Comparison of ENCODE assay signal across 1 cellular context in the genomic region with DNA sequence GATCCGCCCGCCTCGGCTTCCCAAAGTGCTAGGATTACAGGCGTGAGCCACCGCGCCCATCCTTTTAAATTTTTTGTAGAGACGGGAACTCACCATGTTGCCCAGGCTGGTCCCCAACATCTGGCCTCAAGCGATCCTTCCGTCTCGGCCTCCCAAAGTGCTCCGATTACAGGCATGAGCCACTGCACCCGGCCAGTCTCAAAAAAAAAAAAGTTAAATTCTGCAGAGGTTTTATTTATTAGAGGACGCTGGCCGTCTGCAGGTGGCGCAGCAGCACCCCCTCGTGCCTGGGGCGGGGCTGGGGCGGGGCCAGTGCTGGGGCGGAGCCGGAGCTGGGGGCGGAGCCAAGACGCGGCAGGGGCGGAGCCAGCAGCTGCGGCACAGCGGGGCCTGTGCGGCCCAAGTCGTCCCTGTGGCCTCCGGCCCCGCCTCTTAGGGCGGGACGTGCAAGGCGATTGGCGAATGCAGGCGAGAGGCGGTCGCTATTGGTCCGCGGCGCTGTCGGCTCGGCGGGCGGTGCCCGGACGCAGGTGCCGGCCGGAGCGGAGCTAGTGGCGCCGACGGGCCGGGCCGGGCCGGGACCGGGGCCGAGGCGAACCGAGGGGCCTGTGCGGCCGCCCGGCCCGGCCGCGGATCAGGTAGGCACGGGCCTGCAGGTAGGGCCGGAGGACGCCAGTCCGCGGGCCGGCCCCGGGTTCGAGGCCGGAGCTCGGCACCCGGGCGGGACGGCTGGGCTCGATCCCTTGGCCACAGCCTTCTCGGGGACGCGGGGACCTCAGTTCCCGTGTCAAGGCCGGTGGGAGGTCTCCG.
TF ChIP-seq lines count a peak whose summit lies in the region.

A gene with protein sequence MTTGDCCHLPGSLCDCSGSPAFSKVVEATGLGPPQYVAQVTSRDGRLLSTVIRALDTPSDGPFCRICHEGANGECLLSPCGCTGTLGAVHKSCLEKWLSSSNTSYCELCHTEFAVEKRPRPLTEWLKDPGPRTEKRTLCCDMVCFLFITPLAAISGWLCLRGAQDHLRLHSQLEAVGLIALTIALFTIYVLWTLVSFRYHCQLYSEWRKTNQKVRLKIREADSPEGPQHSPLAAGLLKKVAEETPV (plus strand): TSS at position 523 of the 810 bp plus-strand sequence. CDS start 8,536 bp downstream, outside the sequence.

TF ChIP-seq in K562, 482 proteins besides CTCF, POLR2A, EP300 and RAD21 (continued from another document and continues in another):
- TF ChIP-seq, protein P1, sequence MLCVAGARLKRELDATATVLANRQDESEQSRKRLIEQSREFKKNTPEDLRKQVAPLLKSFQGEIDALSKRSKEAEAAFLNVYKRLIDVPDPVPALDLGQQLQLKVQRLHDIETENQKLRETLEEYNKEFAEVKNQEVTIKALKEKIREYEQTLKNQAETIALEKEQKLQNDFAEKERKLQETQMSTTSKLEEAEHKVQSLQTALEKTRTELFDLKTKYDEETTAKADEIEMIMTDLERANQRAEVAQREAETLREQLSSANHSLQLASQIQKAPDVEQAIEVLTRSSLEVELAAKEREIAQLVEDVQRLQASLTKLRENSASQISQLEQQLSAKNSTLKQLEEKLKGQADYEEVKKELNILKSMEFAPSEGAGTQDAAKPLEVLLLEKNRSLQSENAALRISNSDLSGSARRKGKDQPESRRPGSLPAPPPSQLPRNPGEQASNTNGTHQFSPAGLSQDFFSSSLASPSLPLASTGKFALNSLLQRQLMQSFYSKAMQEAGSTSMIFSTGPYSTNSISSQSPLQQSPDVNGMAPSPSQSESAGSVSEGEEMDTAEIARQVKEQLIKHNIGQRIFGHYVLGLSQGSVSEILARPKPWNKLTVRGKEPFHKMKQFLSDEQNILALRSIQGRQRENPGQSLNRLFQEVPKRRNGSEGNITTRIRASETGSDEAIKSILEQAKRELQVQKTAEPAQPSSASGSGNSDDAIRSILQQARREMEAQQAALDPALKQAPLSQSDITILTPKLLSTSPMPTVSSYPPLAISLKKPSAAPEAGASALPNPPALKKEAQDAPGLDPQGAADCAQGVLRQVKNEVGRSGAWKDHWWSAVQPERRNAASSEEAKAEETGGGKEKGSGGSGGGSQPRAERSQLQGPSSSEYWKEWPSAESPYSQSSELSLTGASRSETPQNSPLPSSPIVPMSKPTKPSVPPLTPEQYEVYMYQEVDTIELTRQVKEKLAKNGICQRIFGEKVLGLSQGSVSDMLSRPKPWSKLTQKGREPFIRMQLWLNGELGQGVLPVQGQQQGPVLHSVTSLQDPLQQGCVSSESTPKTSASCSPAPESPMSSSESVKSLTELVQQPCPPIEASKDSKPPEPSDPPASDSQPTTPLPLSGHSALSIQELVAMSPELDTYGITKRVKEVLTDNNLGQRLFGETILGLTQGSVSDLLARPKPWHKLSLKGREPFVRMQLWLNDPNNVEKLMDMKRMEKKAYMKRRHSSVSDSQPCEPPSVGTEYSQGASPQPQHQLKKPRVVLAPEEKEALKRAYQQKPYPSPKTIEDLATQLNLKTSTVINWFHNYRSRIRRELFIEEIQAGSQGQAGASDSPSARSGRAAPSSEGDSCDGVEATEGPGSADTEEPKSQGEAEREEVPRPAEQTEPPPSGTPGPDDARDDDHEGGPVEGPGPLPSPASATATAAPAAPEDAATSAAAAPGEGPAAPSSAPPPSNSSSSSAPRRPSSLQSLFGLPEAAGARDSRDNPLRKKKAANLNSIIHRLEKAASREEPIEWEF (CRISPR knock-in tag; IDR thresholded peaks at IDR 0.05) = no peak
- no peak for TF ChIP-seq HMG20A (CRISPR knock-in tag; conservative IDR thresholded peaks at IDR 0.05)
- TF ChIP-seq FOS (IDR thresholded peaks at IDR 0.05; ENCODE audit: extremely low read depth, insufficient read length) = peak; percentile 97
- no peak for TF ChIP-seq KAT8 (IDR thresholded peaks at IDR 0.05; ENCODE audit: low read depth)
- TF ChIP-seq GTF2F1 (IDR thresholded peaks at IDR 0.05; ENCODE audit: low read depth, low read length) = no peak
- no peak for TF ChIP-seq CBX8 (IDR thresholded peaks at IDR 0.05; ENCODE audit: borderline replicate concordance, extremely low read depth, low read depth, low read length, poor library complexity, severe bottlenecking)
- TF ChIP-seq, protein P2, sequence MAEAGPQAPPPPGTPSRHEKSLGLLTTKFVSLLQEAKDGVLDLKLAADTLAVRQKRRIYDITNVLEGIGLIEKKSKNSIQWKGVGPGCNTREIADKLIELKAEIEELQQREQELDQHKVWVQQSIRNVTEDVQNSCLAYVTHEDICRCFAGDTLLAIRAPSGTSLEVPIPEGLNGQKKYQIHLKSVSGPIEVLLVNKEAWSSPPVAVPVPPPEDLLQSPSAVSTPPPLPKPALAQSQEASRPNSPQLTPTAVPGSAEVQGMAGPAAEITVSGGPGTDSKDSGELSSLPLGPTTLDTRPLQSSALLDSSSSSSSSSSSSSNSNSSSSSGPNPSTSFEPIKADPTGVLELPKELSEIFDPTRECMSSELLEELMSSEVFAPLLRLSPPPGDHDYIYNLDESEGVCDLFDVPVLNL (CRISPR knock-in tag; IDR thresholded peaks at IDR 0.05; ENCODE audit: low read depth) = no peak
- TF ChIP-seq MEF2A (IDR thresholded peaks at IDR 0.05; ENCODE audit: control insufficient read depth, low read depth, low read length) = no peak
- TF ChIP-seq HLTF (IDR thresholded peaks at IDR 0.05) = no peak
- TF ChIP-seq, protein P3, sequence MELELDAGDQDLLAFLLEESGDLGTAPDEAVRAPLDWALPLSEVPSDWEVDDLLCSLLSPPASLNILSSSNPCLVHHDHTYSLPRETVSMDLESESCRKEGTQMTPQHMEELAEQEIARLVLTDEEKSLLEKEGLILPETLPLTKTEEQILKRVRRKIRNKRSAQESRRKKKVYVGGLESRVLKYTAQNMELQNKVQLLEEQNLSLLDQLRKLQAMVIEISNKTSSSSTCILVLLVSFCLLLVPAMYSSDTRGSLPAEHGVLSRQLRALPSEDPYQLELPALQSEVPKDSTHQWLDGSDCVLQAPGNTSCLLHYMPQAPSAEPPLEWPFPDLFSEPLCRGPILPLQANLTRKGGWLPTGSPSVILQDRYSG (tag; conservative IDR thresholded peaks at IDR 0.05; ENCODE audit: low read depth) = no peak
- TF ChIP-seq FUS (optimal IDR thresholded peaks at IDR 0.05; ENCODE audit: low read depth, low read length) = no peak
- no peak for TF ChIP-seq CBX5 (IDR thresholded peaks at IDR 0.05; ENCODE audit: borderline replicate concordance, low read depth)
- no peak for TF ChIP-seq CBFA2T3 (IDR thresholded peaks at IDR 0.05)
- no peak for TF ChIP-seq ETS2 (tag; IDR thresholded peaks at IDR 0.05; ENCODE audit: borderline replicate concordance, poor library complexity, severe bottlenecking)
- no peak for TF ChIP-seq ZNF217 (CRISPR knock-in tag; IDR thresholded peaks at IDR 0.05)
- TF ChIP-seq JUN (IDR thresholded peaks at IDR 0.05; ENCODE audit: borderline replicate concordance, low read depth, low read length) = 0 out of 2 replicates have a peak, but pooled peaks have one; percentile 22
- TF ChIP-seq JUN (CRISPR knock-in tag; IDR thresholded peaks at IDR 0.05; ENCODE audit: borderline replicate concordance) = no peak
- no peak for TF ChIP-seq TEAD4 (IDR thresholded peaks at IDR 0.05; ENCODE audit: low read length)
- TF ChIP-seq TEAD4 (CRISPR knock-in tag; IDR thresholded peaks at IDR 0.05; ENCODE audit: borderline replicate concordance) = no peak
- TF ChIP-seq ETV5 (CRISPR knock-in tag; IDR thresholded peaks at IDR 0.05; ENCODE audit: low read depth) = no peak
- peak; percentile 82 for TF ChIP-seq CTBP1 (IDR thresholded peaks at IDR 0.05; ENCODE audit: borderline replicate concordance)
- TF ChIP-seq, protein P4, sequence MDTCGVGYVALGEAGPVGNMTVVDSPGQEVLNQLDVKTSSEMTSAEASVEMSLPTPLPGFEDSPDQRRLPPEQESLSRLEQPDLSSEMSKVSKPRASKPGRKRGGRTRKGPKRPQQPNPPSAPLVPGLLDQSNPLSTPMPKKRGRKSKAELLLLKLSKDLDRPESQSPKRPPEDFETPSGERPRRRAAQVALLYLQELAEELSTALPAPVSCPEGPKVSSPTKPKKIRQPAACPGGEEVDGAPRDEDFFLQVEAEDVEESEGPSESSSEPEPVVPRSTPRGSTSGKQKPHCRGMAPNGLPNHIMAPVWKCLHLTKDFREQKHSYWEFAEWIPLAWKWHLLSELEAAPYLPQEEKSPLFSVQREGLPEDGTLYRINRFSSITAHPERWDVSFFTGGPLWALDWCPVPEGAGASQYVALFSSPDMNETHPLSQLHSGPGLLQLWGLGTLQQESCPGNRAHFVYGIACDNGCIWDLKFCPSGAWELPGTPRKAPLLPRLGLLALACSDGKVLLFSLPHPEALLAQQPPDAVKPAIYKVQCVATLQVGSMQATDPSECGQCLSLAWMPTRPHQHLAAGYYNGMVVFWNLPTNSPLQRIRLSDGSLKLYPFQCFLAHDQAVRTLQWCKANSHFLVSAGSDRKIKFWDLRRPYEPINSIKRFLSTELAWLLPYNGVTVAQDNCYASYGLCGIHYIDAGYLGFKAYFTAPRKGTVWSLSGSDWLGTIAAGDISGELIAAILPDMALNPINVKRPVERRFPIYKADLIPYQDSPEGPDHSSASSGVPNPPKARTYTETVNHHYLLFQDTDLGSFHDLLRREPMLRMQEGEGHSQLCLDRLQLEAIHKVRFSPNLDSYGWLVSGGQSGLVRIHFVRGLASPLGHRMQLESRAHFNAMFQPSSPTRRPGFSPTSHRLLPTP (IDR thresholded peaks at IDR 0.05; ENCODE audit: borderline replicate concordance, extremely low read depth, insufficient read length) = no peak
- TF ChIP-seq, protein P5, sequence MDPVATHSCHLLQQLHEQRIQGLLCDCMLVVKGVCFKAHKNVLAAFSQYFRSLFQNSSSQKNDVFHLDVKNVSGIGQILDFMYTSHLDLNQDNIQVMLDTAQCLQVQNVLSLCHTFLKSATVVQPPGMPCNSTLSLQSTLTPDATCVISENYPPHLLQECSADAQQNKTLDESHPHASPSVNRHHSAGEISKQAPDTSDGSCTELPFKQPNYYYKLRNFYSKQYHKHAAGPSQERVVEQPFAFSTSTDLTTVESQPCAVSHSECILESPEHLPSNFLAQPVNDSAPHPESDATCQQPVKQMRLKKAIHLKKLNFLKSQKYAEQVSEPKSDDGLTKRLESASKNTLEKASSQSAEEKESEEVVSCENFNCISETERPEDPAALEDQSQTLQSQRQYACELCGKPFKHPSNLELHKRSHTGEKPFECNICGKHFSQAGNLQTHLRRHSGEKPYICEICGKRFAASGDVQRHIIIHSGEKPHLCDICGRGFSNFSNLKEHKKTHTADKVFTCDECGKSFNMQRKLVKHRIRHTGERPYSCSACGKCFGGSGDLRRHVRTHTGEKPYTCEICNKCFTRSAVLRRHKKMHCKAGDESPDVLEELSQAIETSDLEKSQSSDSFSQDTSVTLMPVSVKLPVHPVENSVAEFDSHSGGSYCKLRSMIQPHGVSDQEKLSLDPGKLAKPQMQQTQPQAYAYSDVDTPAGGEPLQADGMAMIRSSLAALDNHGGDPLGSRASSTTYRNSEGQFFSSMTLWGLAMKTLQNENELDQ (CRISPR knock-in tag; IDR thresholded peaks at IDR 0.05; ENCODE audit: borderline replicate concordance) = no peak
- no peak for TF ChIP-seq RFX1 (IDR thresholded peaks at IDR 0.05)
- TF ChIP-seq HDAC8 (tag; IDR thresholded peaks at IDR 0.05) = no peak
- TF ChIP-seq ZNF12 (CRISPR knock-in tag; IDR thresholded peaks at IDR 0.05) = no peak
- TF ChIP-seq TEAD1 (CRISPR knock-in tag; IDR thresholded peaks at IDR 0.05) = no peak
- TF ChIP-seq, protein P6, sequence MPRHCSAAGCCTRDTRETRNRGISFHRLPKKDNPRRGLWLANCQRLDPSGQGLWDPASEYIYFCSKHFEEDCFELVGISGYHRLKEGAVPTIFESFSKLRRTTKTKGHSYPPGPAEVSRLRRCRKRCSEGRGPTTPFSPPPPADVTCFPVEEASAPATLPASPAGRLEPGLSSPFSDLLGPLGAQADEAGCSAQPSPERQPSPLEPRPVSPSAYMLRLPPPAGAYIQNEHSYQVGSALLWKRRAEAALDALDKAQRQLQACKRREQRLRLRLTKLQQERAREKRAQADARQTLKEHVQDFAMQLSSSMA (CRISPR knock-in tag; IDR thresholded peaks at IDR 0.05) = no peak
- no peak for TF ChIP-seq ZFP36 (IDR thresholded peaks at IDR 0.05; ENCODE audit: low read depth, low read length, partially characterized antibody)
- TF ChIP-seq, protein P7, sequence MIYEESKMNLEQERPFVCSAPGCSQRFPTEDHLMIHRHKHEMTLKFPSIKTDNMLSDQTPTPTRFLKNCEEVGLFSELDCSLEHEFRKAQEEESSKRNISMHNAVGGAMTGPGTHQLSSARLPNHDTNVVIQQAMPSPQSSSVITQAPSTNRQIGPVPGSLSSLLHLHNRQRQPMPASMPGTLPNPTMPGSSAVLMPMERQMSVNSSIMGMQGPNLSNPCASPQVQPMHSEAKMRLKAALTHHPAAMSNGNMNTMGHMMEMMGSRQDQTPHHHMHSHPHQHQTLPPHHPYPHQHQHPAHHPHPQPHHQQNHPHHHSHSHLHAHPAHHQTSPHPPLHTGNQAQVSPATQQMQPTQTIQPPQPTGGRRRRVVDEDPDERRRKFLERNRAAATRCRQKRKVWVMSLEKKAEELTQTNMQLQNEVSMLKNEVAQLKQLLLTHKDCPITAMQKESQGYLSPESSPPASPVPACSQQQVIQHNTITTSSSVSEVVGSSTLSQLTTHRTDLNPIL (CRISPR knock-in tag; IDR thresholded peaks at IDR 0.05) = no peak
- peak; percentile 79 for TF ChIP-seq RBBP5 (IDR thresholded peaks at IDR 0.05; ENCODE audit: borderline replicate concordance, insufficient read depth, low read length, poor library complexity, severe bottlenecking)
- TF ChIP-seq SMAD2 (IDR thresholded peaks at IDR 0.05; ENCODE audit: low read depth, low read length) = no peak
- TF ChIP-seq CAMTA2 (CRISPR knock-in tag; conservative IDR thresholded peaks at IDR 0.05) = 0 out of 2 replicates have a peak, but pooled peaks have one; percentile 74
- no peak for TF ChIP-seq NBN (IDR thresholded peaks at IDR 0.05; ENCODE audit: low read depth)
- no peak for TF ChIP-seq RBM34 (IDR thresholded peaks at IDR 0.05; ENCODE audit: borderline replicate concordance, insufficient read depth, low read length)
- no peak for TF ChIP-seq NELFE (IDR thresholded peaks at IDR 0.05; ENCODE audit: insufficient read depth, insufficient read length)
- TF ChIP-seq THRAP3 (IDR thresholded peaks at IDR 0.05; ENCODE audit: borderline replicate concordance) = no peak
- TF ChIP-seq, protein P8, sequence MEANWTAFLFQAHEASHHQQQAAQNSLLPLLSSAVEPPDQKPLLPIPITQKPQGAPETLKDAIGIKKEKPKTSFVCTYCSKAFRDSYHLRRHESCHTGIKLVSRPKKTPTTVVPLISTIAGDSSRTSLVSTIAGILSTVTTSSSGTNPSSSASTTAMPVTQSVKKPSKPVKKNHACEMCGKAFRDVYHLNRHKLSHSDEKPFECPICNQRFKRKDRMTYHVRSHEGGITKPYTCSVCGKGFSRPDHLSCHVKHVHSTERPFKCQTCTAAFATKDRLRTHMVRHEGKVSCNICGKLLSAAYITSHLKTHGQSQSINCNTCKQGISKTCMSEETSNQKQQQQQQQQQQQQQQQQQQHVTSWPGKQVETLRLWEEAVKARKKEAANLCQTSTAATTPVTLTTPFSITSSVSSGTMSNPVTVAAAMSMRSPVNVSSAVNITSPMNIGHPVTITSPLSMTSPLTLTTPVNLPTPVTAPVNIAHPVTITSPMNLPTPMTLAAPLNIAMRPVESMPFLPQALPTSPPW (CRISPR knock-in tag; IDR thresholded peaks at IDR 0.05) = peak; percentile 72
- 0 out of 2 replicates have a peak, but pooled peaks have one; percentile 32 for TF ChIP-seq ZNF583 (CRISPR knock-in tag; IDR thresholded peaks at IDR 0.05)
- TF ChIP-seq ZNF778 (CRISPR knock-in tag; IDR thresholded peaks at IDR 0.05) = no peak
- no peak for TF ChIP-seq NCOA6 (IDR thresholded peaks at IDR 0.05)
- TF ChIP-seq ASH1L (IDR thresholded peaks at IDR 0.05; ENCODE audit: borderline replicate concordance, low read depth, partially characterized antibody) = peak; percentile 85
- no peak; the same call in 1 of the 2 replicates for TF ChIP-seq TCF3 (CRISPR knock-in tag; IDR thresholded peaks at IDR 0.05)
- TF ChIP-seq SAFB2 (IDR thresholded peaks at IDR 0.05; ENCODE audit: borderline replicate concordance, low read depth, low read length, severe bottlenecking) = no peak
- TF ChIP-seq ARID1B (IDR thresholded peaks at IDR 0.05) = no peak
- TF ChIP-seq ZNF24 (IDR thresholded peaks at IDR 0.05) = no peak
- no peak for TF ChIP-seq SOX6 (IDR thresholded peaks at IDR 0.05)
